Comparison of ENCODE assay signal across 1 cellular context in the genomic region with DNA sequence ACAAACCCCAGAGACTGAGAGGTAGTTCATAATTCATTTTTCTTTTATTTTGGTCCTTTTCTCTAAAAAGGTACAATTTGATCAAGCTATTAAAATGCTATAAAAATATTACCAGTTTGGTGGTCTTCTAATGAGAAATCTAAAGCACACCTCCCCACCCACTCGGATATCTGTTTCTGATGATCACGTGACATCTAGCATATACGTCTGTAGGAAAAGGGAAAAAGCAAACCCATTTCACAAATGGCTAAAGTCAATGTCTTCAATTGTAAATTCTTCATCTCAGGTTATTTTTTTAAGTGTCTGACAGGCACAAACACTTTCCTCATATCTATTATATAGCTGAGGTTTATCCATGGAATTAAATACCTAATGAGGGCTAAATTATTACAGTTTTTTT.
TF ChIP-seq lines count a peak whose summit lies in the region.

No MANE protein-coding gene starts in this region.

TF ChIP-seq in K562, 482 proteins besides CTCF, POLR2A, EP300 and RAD21 (continued from another document):
- TF ChIP-seq, protein P1, sequence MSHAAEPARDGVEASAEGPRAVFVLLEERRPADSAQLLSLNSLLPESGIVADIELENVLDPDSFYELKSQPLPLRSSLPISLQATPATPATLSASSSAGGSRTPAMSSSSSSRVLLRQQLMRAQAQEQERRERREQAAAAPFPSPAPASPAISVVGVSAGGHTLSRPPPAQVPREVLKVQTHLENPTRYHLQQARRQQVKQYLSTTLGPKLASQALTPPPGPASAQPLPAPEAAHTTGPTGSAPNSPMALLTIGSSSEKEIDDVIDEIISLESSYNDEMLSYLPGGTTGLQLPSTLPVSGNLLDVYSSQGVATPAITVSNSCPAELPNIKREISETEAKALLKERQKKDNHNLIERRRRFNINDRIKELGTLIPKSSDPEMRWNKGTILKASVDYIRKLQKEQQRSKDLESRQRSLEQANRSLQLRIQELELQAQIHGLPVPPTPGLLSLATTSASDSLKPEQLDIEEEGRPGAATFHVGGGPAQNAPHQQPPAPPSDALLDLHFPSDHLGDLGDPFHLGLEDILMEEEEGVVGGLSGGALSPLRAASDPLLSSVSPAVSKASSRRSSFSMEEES (CRISPR knock-in tag; IDR thresholded peaks at IDR 0.05), result peak; percentile 94
- no peak for TF ChIP-seq SMAD4 (CRISPR knock-in tag; conservative IDR thresholded peaks at IDR 0.05)
- TF ChIP-seq, protein P2, sequence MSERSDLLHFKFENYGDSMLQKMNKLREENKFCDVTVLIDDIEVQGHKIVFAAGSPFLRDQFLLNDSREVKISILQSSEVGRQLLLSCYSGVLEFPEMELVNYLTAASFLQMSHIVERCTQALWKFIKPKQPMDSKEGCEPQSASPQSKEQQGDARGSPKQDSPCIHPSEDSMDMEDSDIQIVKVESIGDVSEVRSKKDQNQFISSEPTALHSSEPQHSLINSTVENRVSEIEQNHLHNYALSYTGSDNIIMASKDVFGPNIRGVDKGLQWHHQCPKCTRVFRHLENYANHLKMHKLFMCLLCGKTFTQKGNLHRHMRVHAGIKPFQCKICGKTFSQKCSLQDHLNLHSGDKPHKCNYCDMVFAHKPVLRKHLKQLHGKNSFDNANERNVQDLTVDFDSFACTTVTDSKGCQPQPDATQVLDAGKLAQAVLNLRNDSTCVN (CRISPR knock-in tag; IDR thresholded peaks at IDR 0.05), result no peak
